8 cellular contexts compared by ENCODE assay signal in genomic region chr11:134252539-134253188, GRCh38.
DNase-seq lines count a peak whose midpoint lies in the region; ATAC-seq and TF ChIP-seq lines count a peak whose summit lies in the region.

No MANE protein-coding gene starts in this region.

- H3K4me1 ChIP-seq in effector memory CD4-positive, alpha-beta T cell (ENCODE audit: control insufficient read depth, insufficient read depth, low read length, poor library complexity, severe bottlenecking), result peaks cover 13% of the 10 kb centered on the region
- peaks cover 6 to 23% of the 10 kb centered on the region in 2 donors for H3K4me1 ChIP-seq in muscle layer of duodenum (ENCODE audit: control insufficient read depth in 1 of 2, insufficient read depth in 2 of 2, low read length in 2 of 2)

- no peaks in the 10 kb centered on the region for H3K9me2 ChIP-seq in SU-DHL-6 (replicated peaks; ENCODE audit: insufficient read depth, low read length)

- H3K4me3 ChIP-seq in SU-DHL-6 (ENCODE audit: insufficient read depth, low read length, poor library complexity, severe bottlenecking), result peak overlapping the region; percentile 58
- peak overlapping the region; percentile 70 for H3K4me3 ChIP-seq in effector memory CD4-positive, alpha-beta T cell (ENCODE audit: insufficient read depth, low read depth, low read length, poor library complexity, severe bottlenecking)
- peak overlapping the region; percentile 95 to 100 for H3K4me3 ChIP-seq in muscle layer of duodenum (ENCODE audit: low read depth in 1 of 2, low read length in 2 of 2)

- peak overlapping the region; percentile 76 for H3K9ac ChIP-seq in SU-DHL-6 (ENCODE audit: low read length)

- H2AFZ ChIP-seq in SU-DHL-6 (ENCODE audit: low read depth, low read length, severe bottlenecking), result peak overlapping the region; percentile 75

- no peaks in the 10 kb centered on the region for H3K36me3 ChIP-seq in SU-DHL-6 (ENCODE audit: low read length)
- peaks cover 29% of the 10 kb centered on the region for H3K36me3 ChIP-seq in effector memory CD4-positive, alpha-beta T cell (ENCODE audit: control insufficient read depth, insufficient read depth, low read length)
- peaks cover 17 to 42% of the 10 kb centered on the region in 2 donors for H3K36me3 ChIP-seq in muscle layer of duodenum (ENCODE audit: control insufficient read depth in 1 of 2, insufficient read depth in 2 of 2, low read length in 2 of 2)

- H3K27me3 ChIP-seq in SU-DHL-6 (ENCODE audit: low read length) (no peaks in the 10 kb centered on the region), muscle layer of duodenum (ENCODE audit: low read depth, low read length) (no peaks in the 10 kb centered on the region)
- H3K27me3 ChIP-seq in effector memory CD4-positive, alpha-beta T cell (replicated peaks; ENCODE audit: control insufficient read depth, insufficient read depth, low read length, poor library complexity, severe bottlenecking), result no peaks in the 10 kb centered on the region

- ATAC-seq in GM19397 (IDR thresholded peaks at IDR 0.05; ENCODE audit: unreplicated experiment) (peak; percentile 19), HG03439 (IDR thresholded peaks at IDR 0.05; ENCODE audit: unreplicated experiment) (peak; percentile 24)

- DNase-seq in effector memory CD4-positive, alpha-beta T cell, result no peak
- DNase-seq in NCI-H82 (lab: John Stamatoyannopoulos, UW) (no peak), NK-92 (lab: John Stamatoyannopoulos, UW; ENCODE audit: unreplicated experiment) (no peak)

- H3K9me3 ChIP-seq in SU-DHL-6 (ENCODE audit: insufficient read depth, low read length) (no peaks in the 10 kb centered on the region), muscle layer of duodenum (ENCODE audit: control insufficient read depth in 1 of 2, low read length in 2 of 2) (no peaks in the 10 kb centered on the region)
- H3K9me3 ChIP-seq in effector memory CD4-positive, alpha-beta T cell (ENCODE audit: control insufficient read depth, low read length), result no peaks in the 10 kb centered on the region

- H3K27ac ChIP-seq in C4-2B, result peak overlapping the region; percentile 83
- no peak overlapping the region for H3K27ac ChIP-seq in SU-DHL-6 (ENCODE audit: low read depth, low read length)
- peak overlapping the region; percentile 29 for H3K27ac ChIP-seq in effector memory CD4-positive, alpha-beta T cell (ENCODE audit: insufficient read depth, low read length, poor library complexity, severe bottlenecking)
- peak overlapping the region; percentile 78 for H3K27ac ChIP-seq in muscle layer of duodenum (ENCODE audit: low read length)

- no peaks in the 10 kb centered on the region for H3F3A ChIP-seq in SU-DHL-6 (ENCODE audit: insufficient read depth)

- no peak for TF ChIP-seq CTCF in C4-2B (conservative IDR thresholded peaks at IDR 0.05)
- TF ChIP-seq CTCF in SU-DHL-6 (IDR thresholded peaks at IDR 0.05; ENCODE audit: insufficient read depth, low read length, poor library complexity, severe bottlenecking), result no peak

- H3K4me2 ChIP-seq in SU-DHL-6 (ENCODE audit: low read depth, low read length, poor library complexity, severe bottlenecking), result peak overlapping the region; percentile 73

- no peaks in the 10 kb centered on the region for H3K79me2 ChIP-seq in SU-DHL-6 (ENCODE audit: insufficient read depth, low read length)

- H4K20me1 ChIP-seq in SU-DHL-6 (ENCODE audit: low read depth, low read length), result no peaks in the 10 kb centered on the region
